Comparison of ENCODE assay signal across 1 cellular context in genomic region chr19:20367811-20368294, GRCh38.
TF ChIP-seq lines count a peak whose summit lies in the region.

No MANE protein-coding gene starts in this region.

TF ChIP-seq in neural cell, 6 proteins besides CTCF, POLR2A, EP300 and RAD21 (continued from another document):
- TF ChIP-seq SMC3 (conservative IDR thresholded peaks at IDR 0.05; ENCODE audit: poor library complexity) (peak; percentile 74), EZH2 (IDR thresholded peaks at IDR 0.05; ENCODE audit: borderline replicate concordance, insufficient read depth, low read length, poor library complexity, severe bottlenecking) (no peak), POLR2AphosphoS5 (IDR thresholded peaks at IDR 0.05) (peak; percentile 65)
TF ChIP-seq in neural cell: peak in this region for 4.
